Comparison of ENCODE assay signal across 1 cellular context in the genomic region with DNA sequence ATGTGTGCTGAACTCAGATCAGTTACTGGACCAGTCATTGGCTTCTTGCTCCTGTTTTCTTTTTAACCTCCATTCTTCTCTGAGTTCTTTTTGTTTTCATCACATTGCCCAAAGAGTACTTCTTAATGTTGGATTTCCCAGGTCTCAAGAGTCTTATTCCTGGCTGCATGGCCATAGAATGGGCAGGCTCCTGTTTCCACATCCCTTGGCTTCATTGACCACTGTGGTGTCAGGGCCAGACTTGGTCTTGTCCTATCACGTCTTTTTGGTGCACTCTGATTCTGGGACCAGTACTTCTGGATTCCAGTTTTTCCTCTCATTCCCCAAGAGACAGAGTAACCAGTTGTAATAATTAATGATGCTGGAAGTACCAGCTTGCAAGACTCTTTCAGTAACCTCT.
TF ChIP-seq lines count a peak whose summit lies in the region.

No MANE protein-coding gene starts in this region.

TF ChIP-seq in GM23338, 12 proteins besides CTCF, POLR2A, EP300 and RAD21 (continued from another document):
- TF ChIP-seq ZNF462 (CRISPR knock-in tag; IDR thresholded peaks at IDR 0.05) (no peak), JUNB (IDR thresholded peaks at IDR 0.05; ENCODE audit: unreplicated experiment) (no peak), REST (IDR thresholded peaks at IDR 0.05; ENCODE audit: unreplicated experiment) (no peak), EZH2 (IDR thresholded peaks at IDR 0.05; ENCODE audit: low read depth, unreplicated experiment) (no peak), STAT1 (IDR thresholded peaks at IDR 0.05; ENCODE audit: unreplicated experiment) (no peak)
